In genomic region chr14:38197001-38197760, GRCh38 we compare ENCODE assay signal across 8 cellular contexts. TPM values are rescaled to one million over a fixed set of nuclear protein-coding genes. Genes with fewer than 3 reads are reported as not detected.
A peak's percentile ranks its signal among the peaks of the same experiment; 100 is the strongest.
DNase-seq lines count a peak whose midpoint lies in the region; ATAC-seq and TF ChIP-seq lines count a peak whose summit lies in the region.

No MANE protein-coding gene starts in this region.

- POLR2A ChIA-PET in activated CD8-positive, alpha-beta T cell treated with anti-CD3 and anti-CD28 coated beads for 36 hours (lab: Charles Lee): no interaction called here
- POLR2A ChIA-PET in activated CD8-positive, alpha-beta T cell treated with anti-CD3 and anti-CD28 coated beads, Interleukin-2, amount 10 ng/mL, durations not matched to agents 7 days and 5 days (lab: Charles Lee): no interaction called here

- H3K36me3 ChIP-seq in Peyer's patch (no peaks in the 10 kb centered on the region), gastroesophageal sphincter (no peaks in the 10 kb centered on the region), thyroid gland (no peaks in the 10 kb centered on the region), aorta (ENCODE audit: control insufficient read depth in 1 of 2, insufficient read depth in 2 of 2, low read length in 1 of 2) (no peaks in the 10 kb centered on the region)

- CTCF ChIA-PET in activated CD8-positive, alpha-beta T cell treated with anti-CD3 and anti-CD28 coated beads for 36 hours (lab: Charles Lee): interaction anchor here (0.6 to 2.9 kb wide), 17 partner anchors 8 to 294 kb away, joined by 3 to 14 read pairs (median 3); partner anchors contain the start of gene SSTR1
- CTCF ChIA-PET in activated CD8-positive, alpha-beta T cell treated with anti-CD3 and anti-CD28 coated beads, Interleukin-2, amount 10 ng/mL, durations not matched to agents 7 days and 5 days (lab: Charles Lee): interaction anchor here (0.7 to 1.8 kb wide), 5 partner anchors 11 to 115 kb away, joined by 3 to 6 read pairs (median 4); partner anchors contain the start of gene SSTR1

- H3K27ac ChIP-seq in Peyer's patch: no peak overlapping the region
- H3K27ac ChIP-seq in gastroesophageal sphincter: no peak overlapping the region
- no peak overlapping the region for H3K27ac ChIP-seq in thyroid gland
- H3K27ac ChIP-seq in aorta (ENCODE audit: low read depth in 1 of 2, low read length in 2 of 2): no peak overlapping the region

- H3K9me3 Mint-ChIP-seq in activated CD8-positive, alpha-beta T cell treated with anti-CD3 and anti-CD28 coated beads for 36 hours: no peaks in the 10 kb centered on the region
- H3K9me3 Mint-ChIP-seq in activated CD8-positive, alpha-beta T cell treated with anti-CD3 and anti-CD28 coated beads, Interleukin-2, amount 10 ng/mL, durations not matched to agents 7 days and 5 days (ENCODE audit: insufficient read depth): no peaks in the 10 kb centered on the region

- intact Hi-C loops in activated CD8-positive, alpha-beta T cell treated with anti-CD3 and anti-CD28 coated beads for 36 hours (cut with micrococcal nuclease): loop anchor here (5.0 kb wide), 1 partner anchor 210 kb away; no protein-coding TSS in a partner anchor
- intact Hi-C loops in thyroid gland (cut with DNase I): no loop called here
- intact Hi-C loops in aorta (cut with DNase I): no loop called here

- H3K9me3 ChIP-seq in Peyer's patch (no peaks in the 10 kb centered on the region), gastroesophageal sphincter (no peaks in the 10 kb centered on the region), thyroid gland (no peaks in the 10 kb centered on the region), aorta (ENCODE audit: control insufficient read depth, low read length) (no peaks in the 10 kb centered on the region)

- DNase-seq in activated CD8-positive, alpha-beta T cell treated with anti-CD3 and anti-CD28 coated beads for 36 hours: no peak
- DNase-seq in activated CD8-positive, alpha-beta T cell treated with anti-CD3 and anti-CD28 coated beads, Interleukin-2, amount 10 ng/mL, durations not matched to agents 7 days and 5 days: no peak
- DNase-seq in Peyer's patch (no peak), thyroid gland (no peak), aorta (no peak), RPMI8226 (no peak)

- no peaks in the 10 kb centered on the region for H3K4me1 ChIP-seq in Peyer's patch
- H3K4me1 ChIP-seq in gastroesophageal sphincter: no peaks in the 10 kb centered on the region
- no peaks in the 10 kb centered on the region for H3K4me1 ChIP-seq in thyroid gland
- no peaks in the 10 kb centered on the region for H3K4me1 ChIP-seq in aorta (ENCODE audit: control insufficient read depth in 1 of 2, insufficient read depth in 2 of 2, low read length in 2 of 2)

- no peaks in the 10 kb centered on the region for H3K27me3 ChIP-seq in Peyer's patch
- no peaks in the 10 kb centered on the region for H3K27me3 ChIP-seq in gastroesophageal sphincter
- H3K27me3 ChIP-seq in thyroid gland: no peaks in the 10 kb centered on the region
- H3K27me3 ChIP-seq in aorta (ENCODE audit: control insufficient read depth in 1 of 2, insufficient read depth in 2 of 2, low read length in 1 of 2): no peaks in the 10 kb centered on the region

- H3K4me3 ChIP-seq in Peyer's patch: no peak overlapping the region
- H3K4me3 ChIP-seq in gastroesophageal sphincter: no peak overlapping the region
- H3K4me3 ChIP-seq in thyroid gland (replicated peaks in 1 of 3): no peak overlapping the region
- H3K4me3 ChIP-seq in aorta (ENCODE audit: low read length in 2 of 2): no peak overlapping the region

- TF ChIP-seq CTCF in activated CD8-positive, alpha-beta T cell treated with anti-CD3 and anti-CD28 coated beads for 36 hours (IDR thresholded peaks at IDR 0.05): peak; percentile 66
- peak in 4 of 6 experiments; percentile 45 to 52 (median 48) for TF ChIP-seq CTCF in Peyer's patch (IDR thresholded peaks at IDR 0.05)
- TF ChIP-seq CTCF in gastroesophageal sphincter (IDR thresholded peaks at IDR 0.05): peak; percentile 20 to 37 (median 26)
- TF ChIP-seq CTCF in thyroid gland (IDR thresholded peaks at IDR 0.05): peak in 5 of 6 experiments; percentile 33 to 67 (median 56)

- H3K27me3 Mint-ChIP-seq in activated CD8-positive, alpha-beta T cell treated with anti-CD3 and anti-CD28 coated beads for 36 hours: no peaks in the 10 kb centered on the region
- no peaks in the 10 kb centered on the region for H3K27me3 Mint-ChIP-seq in activated CD8-positive, alpha-beta T cell treated with anti-CD3 and anti-CD28 coated beads, Interleukin-2, amount 10 ng/mL, durations not matched to agents 7 days and 5 days (ENCODE audit: low read depth)

- TF ChIP-seq POLR2A in Peyer's patch (IDR thresholded peaks at IDR 0.05): no peak
- no peak for TF ChIP-seq POLR2A in gastroesophageal sphincter (IDR thresholded peaks at IDR 0.05)
- no peak for TF ChIP-seq POLR2A in thyroid gland (IDR thresholded peaks at IDR 0.05)

- H3K27ac Mint-ChIP-seq in activated CD8-positive, alpha-beta T cell treated with anti-CD3 and anti-CD28 coated beads for 36 hours: no peak overlapping the region
- no peak overlapping the region for H3K27ac Mint-ChIP-seq in activated CD8-positive, alpha-beta T cell treated with anti-CD3 and anti-CD28 coated beads, Interleukin-2, amount 10 ng/mL, durations not matched to agents 7 days and 5 days

- no peak overlapping the region for H3K4me3 Mint-ChIP-seq in activated CD8-positive, alpha-beta T cell treated with anti-CD3 and anti-CD28 coated beads for 36 hours
- no peak overlapping the region for H3K4me3 Mint-ChIP-seq in activated CD8-positive, alpha-beta T cell treated with anti-CD3 and anti-CD28 coated beads, Interleukin-2, amount 10 ng/mL, durations not matched to agents 7 days and 5 days

- peaks cover 4% of the 10 kb centered on the region for H3K4me1 Mint-ChIP-seq in activated CD8-positive, alpha-beta T cell treated with anti-CD3 and anti-CD28 coated beads for 36 hours (ENCODE audit: low read depth)
- H3K4me1 Mint-ChIP-seq in activated CD8-positive, alpha-beta T cell treated with anti-CD3 and anti-CD28 coated beads, Interleukin-2, amount 10 ng/mL, durations not matched to agents 7 days and 5 days (ENCODE audit: low read depth): peaks cover 3% of the 10 kb centered on the region

- no peak for ATAC-seq in activated CD8-positive, alpha-beta T cell treated with anti-CD3 and anti-CD28 coated beads for 36 hours
- no peak for ATAC-seq in activated CD8-positive, alpha-beta T cell treated with anti-CD3 and anti-CD28 coated beads, Interleukin-2, amount 10 ng/mL, durations not matched to agents 7 days and 5 days
- no peak for ATAC-seq in gastroesophageal sphincter
- ATAC-seq in GM21360 (IDR thresholded peaks at IDR 0.05; ENCODE audit: unreplicated experiment): no peak
- no peak for ATAC-seq in aorta (ENCODE audit: low FRiP score)

- no peak for TF ChIP-seq EP300 in gastroesophageal sphincter (IDR thresholded peaks at IDR 0.05)

- H3K36me3 Mint-ChIP-seq in activated CD8-positive, alpha-beta T cell treated with anti-CD3 and anti-CD28 coated beads for 36 hours (ENCODE audit: low read depth): no peaks in the 10 kb centered on the region
- H3K36me3 Mint-ChIP-seq in activated CD8-positive, alpha-beta T cell treated with anti-CD3 and anti-CD28 coated beads, Interleukin-2, amount 10 ng/mL, durations not matched to agents 7 days and 5 days (ENCODE audit: low read depth): no peaks in the 10 kb centered on the region

RNA-seq across cellular contexts. Expression of gene SSTR1, which starts 10.5 kb away (rescaled TPM):
- total RNA-seq in activated CD8-positive, alpha-beta T cell treated with anti-CD3 and anti-CD28 coated beads for 36 hours: not detected
- not detected for total RNA-seq in activated CD8-positive, alpha-beta T cell treated with anti-CD3 and anti-CD28 coated beads, Interleukin-2, amount 10 ng/mL, durations not matched to agents 7 days and 5 days
- total RNA-seq in Peyer's patch (10 to 100 TPM in 2 of 4 donors, 1 to 10 TPM in 2; 2.5 to 13.1 (median 9.8) TPM), gastroesophageal sphincter (1 to 10 TPM in 1 of 4 donors, under 1 TPM in 3; 0.16 to 1.2 (median 0.37) TPM), thyroid gland (under 1 TPM in 3 of 4 donors, not detected in 1; 0.11 to 0.39 (median 0.13) TPM), aorta (1 to 10 TPM; 1.0 to 2.6 TPM)
- polyA plus RNA-seq in aorta: under 1 TPM; 0.61 to 0.88 TPM

RNA-seq across cellular contexts. Expression of gene CLEC14A, which starts 58.7 kb away (rescaled TPM):
- not detected for total RNA-seq in activated CD8-positive, alpha-beta T cell treated with anti-CD3 and anti-CD28 coated beads for 36 hours
- total RNA-seq in activated CD8-positive, alpha-beta T cell treated with anti-CD3 and anti-CD28 coated beads, Interleukin-2, amount 10 ng/mL, durations not matched to agents 7 days and 5 days: not detected
- 10 to 100 TPM in 1 of 4 donors, 1 to 10 TPM in 3; 4.0 to 11.0 (median 7.5) TPM for total RNA-seq in Peyer's patch
- total RNA-seq in gastroesophageal sphincter: 10 to 100 TPM; 13.7 to 39.4 (median 31.5) TPM
- 10 to 100 TPM; 15.5 to 44.5 (median 23.4) TPM for total RNA-seq in thyroid gland
- total RNA-seq in aorta: 10 to 100 TPM; 36.8 to 56.0 TPM
- polyA plus RNA-seq in aorta: 1 to 10 TPM; 2.4 to 6.3 TPM

Comparison
In these comparisons a context has a peak if more than half of its experiments do, and no peak if none do; other contexts are left out.
1. RNA of gene CLEC14A, which starts 58.7 kb away (total RNA-seq): 36.8 to 56.0 TPM in aorta, 13.7 to 39.4 TPM in gastroesophageal sphincter, 15.5 to 44.5 TPM in thyroid gland and 4.0 to 11.0 TPM in Peyer's patch; not detected in activated CD8-positive, alpha-beta T cell treated with anti-CD3 and anti-CD28 coated beads for 36 hours and not detected in activated CD8-positive, alpha-beta T cell treated with anti-CD3 and anti-CD28 coated beads, Interleukin-2, amount 10 ng/mL, durations not matched to agents 7 days and 5 days; every median in the first group is over 4 times any median in the second.
2. Peak in every context shown above with its lines, with median percentiles within 50 percentile points of each other: CTCF ChIP-seq.